ENCODE assay signal across 8 cellular contexts in the genomic region with DNA sequence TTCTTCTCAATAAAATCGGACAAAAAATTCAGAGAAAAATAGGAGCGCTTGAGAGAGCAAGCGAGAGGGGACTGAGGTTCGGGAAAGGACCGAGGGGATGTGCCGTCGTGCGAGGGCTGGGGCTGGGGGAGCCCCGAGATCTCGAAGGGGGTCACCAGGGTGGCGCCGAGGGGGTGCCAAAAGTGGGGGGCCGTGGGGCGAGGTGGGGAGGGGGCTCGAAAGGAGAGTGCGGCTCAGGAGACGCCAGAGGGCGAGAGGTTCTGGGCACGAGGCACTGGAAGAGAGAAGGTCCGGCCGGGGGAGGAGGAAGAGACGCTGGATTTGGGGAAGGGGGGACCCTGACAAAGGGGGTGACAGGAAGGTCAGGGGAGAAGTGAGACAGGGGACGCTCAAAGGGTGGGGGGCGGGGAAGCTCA. TPM values are rescaled to one million over a fixed set of nuclear protein-coding genes. Genes with fewer than 3 reads are reported as not detected.
DNase-seq lines count a peak whose midpoint lies in the region; ATAC-seq and TF ChIP-seq lines count a peak whose summit lies in the region.

No MANE protein-coding gene starts in this region.

- no peak for TF ChIP-seq CTCF in endothelial cell (IDR thresholded peaks at IDR 0.05; ENCODE audit: unreplicated experiment)

- H3K36me3 Mint-ChIP-seq in endothelial cell (ENCODE audit: low read depth, unreplicated experiment) = peaks cover 27% of the 10 kb centered on the region
- H3K36me3 Mint-ChIP-seq in naive thymus-derived CD8-positive, alpha-beta T cell = peaks cover 1 to 7% (median 6%) of the 10 kb centered on the region in 3 donors

- peaks cover 33% of the 10 kb centered on the region for H3K4me1 Mint-ChIP-seq in endothelial cell (ENCODE audit: unreplicated experiment)
- peaks cover 10 to 16% (median 13%) of the 10 kb centered on the region in 4 donors for H3K4me1 Mint-ChIP-seq in naive thymus-derived CD8-positive, alpha-beta T cell

- DNase-seq in DMS 273 (lab: John Stamatoyannopoulos, UW; ENCODE audit: unreplicated experiment) (peak; percentile 77), DMS 273 treated with DMSO at 0.1 percent for 48 hours (lab: John Stamatoyannopoulos, UW) (no peak), SK-N-DZ (ENCODE audit: low spot score) (peak; percentile 29), endothelial cell (ENCODE audit: low spot score) (peak; percentile 20), NCI-H1436 (lab: John Stamatoyannopoulos, UW) (no peak)
- no peak for DNase-seq in naive thymus-derived CD8-positive, alpha-beta T cell

- no peaks in the 10 kb centered on the region for H3K9me3 Mint-ChIP-seq in endothelial cell (ENCODE audit: unreplicated experiment)
- H3K9me3 Mint-ChIP-seq in naive thymus-derived CD8-positive, alpha-beta T cell = peaks cover 0 to 3% (median 0%) of the 10 kb centered on the region in 9 donors

- no peak for ATAC-seq in naive thymus-derived CD8-positive, alpha-beta T cell
- no peak for ATAC-seq in HG03196 (IDR thresholded peaks at IDR 0.05; ENCODE audit: unreplicated experiment)
- ATAC-seq in GM18517 (IDR thresholded peaks at IDR 0.05; ENCODE audit: unreplicated experiment) = no peak

- peak overlapping the region; percentile 97 for H3K27ac Mint-ChIP-seq in endothelial cell (ENCODE audit: unreplicated experiment)
- peak overlapping the region in 1 of 10 donors; percentile 53 for H3K27ac Mint-ChIP-seq in naive thymus-derived CD8-positive, alpha-beta T cell

- POLR2A ChIA-PET in naive thymus-derived CD8-positive, alpha-beta T cell (lab: Charles Lee) = no interaction called here

- H3K4me3 Mint-ChIP-seq in endothelial cell (ENCODE audit: unreplicated experiment) = peak overlapping the region; percentile 99
- H3K4me3 Mint-ChIP-seq in naive thymus-derived CD8-positive, alpha-beta T cell = peak overlapping the region; percentile 68 to 91 (median 82)

- H3K27me3 Mint-ChIP-seq in endothelial cell (ENCODE audit: unreplicated experiment) = peaks cover 17% of the 10 kb centered on the region
- peaks cover 26 to 73% (median 53%) of the 10 kb centered on the region in 5 donors for H3K27me3 Mint-ChIP-seq in naive thymus-derived CD8-positive, alpha-beta T cell

RNA-seq across cellular contexts. Expression of gene IGF2BP2, which starts 0.8 kb away (rescaled TPM):
- polyA plus RNA-seq in SK-N-DZ (2014; cell fraction: cytosol; rRNA removed) = 25.0 and 29.0 TPM in 2 replicates
- polyA plus RNA-seq in SK-N-DZ (2014; cell fraction: nucleus; rRNA removed) = 23.1 and 47.1 TPM in 2 replicates
- total RNA-seq in endothelial cell (ENCODE audit: unreplicated experiment) = 165 TPM
- under 1 TPM in 1 of 2 experiments, not detected in 1; 0.49 TPM for total RNA-seq in naive thymus-derived CD8-positive, alpha-beta T cell
- polyA plus RNA-seq in naive thymus-derived CD8-positive, alpha-beta T cell = not detected

Comparison
In these comparisons a context has a peak if more than half of its experiments do, and no peak if none do; other contexts are left out.
1. DNase-seq: peak in DMS 273 (single experiment), SK-N-DZ (single experiment) and endothelial cell (single experiment); none in DMS 273 treated with DMSO at 0.1 percent for 48 hours (single experiment), naive thymus-derived CD8-positive, alpha-beta T cell (0 of 10) and NCI-H1436 (single experiment).
2. RNA of gene IGF2BP2, which starts 0.8 kb away (total RNA-seq): 165 TPM in endothelial cell (single experiment); 0.49 TPM in naive thymus-derived CD8-positive, alpha-beta T cell; every median in the first group is over 100 times any median in the second.